In the genomic region with DNA sequence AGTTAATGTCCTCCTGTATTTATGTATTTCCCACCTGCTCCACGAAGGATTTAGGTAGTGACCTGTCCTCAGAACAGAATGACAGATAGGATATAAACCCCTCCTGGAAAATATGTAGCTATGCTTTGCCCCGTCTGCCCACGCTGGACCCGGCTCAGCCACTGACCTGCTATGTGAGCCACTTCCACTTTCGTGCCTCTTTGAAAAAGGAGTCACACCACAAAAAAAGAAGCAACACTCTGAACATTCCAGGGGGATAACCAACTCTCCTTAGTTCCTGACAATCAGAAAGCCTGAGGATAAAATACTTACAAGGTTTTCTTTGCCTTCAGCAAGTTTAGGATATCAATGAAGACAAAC, we compare ENCODE assay signal across 11 cellular contexts. TPM values are rescaled to one million over a fixed set of nuclear protein-coding genes. Genes with fewer than 3 reads are reported as not detected.
DNase-seq lines count a peak whose midpoint lies in the region; ATAC-seq and TF ChIP-seq lines count a peak whose summit lies in the region.
"Had no signal": no experiment of that assay in that cellular context is flagged by ENCODE, and none has a peak within 500 bp of the region (broad histone marks: within the 10 kb centered on the region; RNA-seq: fewer than 3 reads in every experiment).

No MANE protein-coding gene starts in this region.

- no peak for ATAC-seq in HG02588 (IDR thresholded peaks at IDR 0.05; ENCODE audit: unreplicated experiment)
- no peak for ATAC-seq in HG03520 (IDR thresholded peaks at IDR 0.05; ENCODE audit: unreplicated experiment)

- peak overlapping the region; percentile 83 for H2AFZ ChIP-seq in ACC112 (ENCODE audit: low read length, unreplicated experiment)

- H3K79me2 ChIP-seq in ACC112 (ENCODE audit: control insufficient read depth, insufficient read depth, low read length, unreplicated experiment), result peaks cover 63% of the 10 kb centered on the region

- peak overlapping the region; percentile 73 for H3K27ac ChIP-seq in ACC112 (ENCODE audit: low read depth, low read length)
- peak overlapping the region in 39 of 59 donors; percentile 0 to 89 (median 35) for H3K27ac ChIP-seq in dorsolateral prefrontal cortex

- H3K4me3 ChIP-seq in ACC112 (ENCODE audit: low read depth, low read length), result peak overlapping the region; percentile 69
- H3K4me3 ChIP-seq in dorsolateral prefrontal cortex, result peak overlapping the region in 8 of 59 donors; percentile 7 to 38 (median 16)

- H3K36me3 ChIP-seq in ACC112 (ENCODE audit: insufficient read depth, low read length), result no peaks in the 10 kb centered on the region

- H3K4me3 Mint-ChIP-seq in nephron progenitor cell, result peak overlapping the region; percentile 6
- H3K4me3 Mint-ChIP-seq: CD4-positive, CD25-positive, alpha-beta regulatory T cell had no signal

- DNase-seq in M059J (ENCODE audit: low read depth), result peak; percentile 39
- DNase-seq in dorsolateral prefrontal cortex, result no peak
- DNase-seq in nephron progenitor cell, result no peak
- no peak for DNase-seq in stimulated activated CD4-positive, alpha-beta T cell treated with anti-CD3 and anti-CD28 coated beads, Interleukin-2, amount 100 ng/mL, for 48 hours
- no peak for DNase-seq in NAMALWA (ENCODE audit: low spot score)
- DNase-seq: CD4-positive, CD25-positive, alpha-beta regulatory T cell; SIG-M5; stimulated activated naive CD8-positive, alpha-beta T cell treated with anti-CD3 and anti-CD28 coated beads, Interleukin-15, amount 100 ng/mL, for 72 hours had no signal

- H3K27ac Mint-ChIP-seq in nephron progenitor cell, result no peak overlapping the region

- TF ChIP-seq CTCF in dorsolateral prefrontal cortex (IDR thresholded peaks at IDR 0.05 in 54 of 56, conservative IDR thresholded peaks at IDR 0.05 in 2 of 56; ENCODE audit: low read depth in 1 of 56, partially characterized antibody in 56 of 56) (no peak), nephron progenitor cell (IDR thresholded peaks at IDR 0.05) (no peak)

- intact Hi-C loops in dorsolateral prefrontal cortex (cut with DNase I), result no loop called here

- peaks cover 50% of the 10 kb centered on the region for H3K4me1 ChIP-seq in ACC112 (ENCODE audit: control insufficient read depth, insufficient read depth, low read length, unreplicated experiment)

- H3K27me3 ChIP-seq in ACC112 (ENCODE audit: insufficient read depth, low read length) (no peaks in the 10 kb centered on the region), dorsolateral prefrontal cortex (no peaks in the 10 kb centered on the region)

- H3K4me1 Mint-ChIP-seq in nephron progenitor cell, result peaks cover 48% of the 10 kb centered on the region

- H3K9me3 Mint-ChIP-seq in nephron progenitor cell, result no peaks in the 10 kb centered on the region
- H3K9me3 Mint-ChIP-seq: CD4-positive, CD25-positive, alpha-beta regulatory T cell; stimulated activated naive CD8-positive, alpha-beta T cell treated with anti-CD3 and anti-CD28 coated beads, Interleukin-15, amount 100 ng/mL, for 72 hours had no signal

- H3K36me3 Mint-ChIP-seq in nephron progenitor cell (ENCODE audit: low read depth), result no peaks in the 10 kb centered on the region

- H3K27me3 Mint-ChIP-seq in nephron progenitor cell (ENCODE audit: low read depth, poor library complexity), result peaks cover 31% of the 10 kb centered on the region
- H3K27me3 Mint-ChIP-seq: CD4-positive, CD25-positive, alpha-beta regulatory T cell; stimulated activated naive CD8-positive, alpha-beta T cell treated with anti-CD3 and anti-CD28 coated beads, Interleukin-15, amount 100 ng/mL, for 72 hours had no signal

RNA-seq across cellular contexts. Expression of a gene that starts 11.1 kb away (rescaled TPM):
- total RNA-seq in M059J (2014; rRNA removed; shearing (Covaris generic)), result 7.5 and 11.1 TPM in 2 replicates
- total RNA-seq in dorsolateral prefrontal cortex, result 100 to 1,000 TPM in 4 of 120 experiments, 10 to 100 TPM in 116; 24.4 to 144 (median 53.4) TPM
